25 cellular contexts compared by ENCODE assay signal in the genomic region with DNA sequence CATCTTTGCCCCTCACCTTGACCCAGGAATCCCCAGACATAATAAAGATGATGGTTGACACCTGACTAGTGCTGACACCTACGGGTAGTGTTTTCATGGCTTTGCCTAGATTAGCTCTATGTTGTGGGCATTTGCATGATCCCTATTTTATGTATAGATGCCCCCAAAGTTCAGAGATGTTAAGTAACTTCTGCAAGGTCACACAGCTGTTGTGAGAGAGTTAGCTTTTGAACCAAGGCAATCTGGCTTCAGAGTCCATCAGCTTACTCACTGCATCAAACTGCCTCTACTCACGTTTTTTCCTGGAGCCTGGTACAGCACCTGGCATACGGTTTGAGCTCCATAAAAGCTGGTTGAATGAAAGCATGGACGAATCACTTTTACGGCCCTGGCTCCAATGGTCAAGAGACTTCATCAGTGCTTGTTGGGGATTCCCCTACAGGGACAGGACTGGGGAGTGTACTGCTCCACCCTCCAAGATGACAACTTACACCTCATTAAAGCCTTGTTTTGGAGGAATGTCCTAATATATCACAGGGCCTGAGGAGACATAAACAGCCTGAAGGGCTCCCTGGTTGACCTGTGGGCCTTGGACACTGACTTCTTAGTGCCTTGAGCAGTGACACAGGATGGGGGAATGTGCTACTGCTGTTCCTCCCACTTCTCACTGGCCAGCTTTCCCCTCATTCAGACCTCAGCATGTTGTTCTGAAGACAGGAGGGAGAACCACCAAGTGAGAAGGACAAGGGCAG.
DNase-seq lines count a peak whose midpoint lies in the region; ATAC-seq, FAIRE-seq and TF ChIP-seq lines count a peak whose summit lies in the region.
"Had no signal": no experiment of that assay in that cellular context is flagged by ENCODE, and none has a peak within 500 bp of the region (broad histone marks: within the 10 kb centered on the region; RNA-seq: fewer than 3 reads in every experiment).

No MANE protein-coding gene starts in this region.

- H3K4me3 Mint-ChIP-seq in activated naive CD8-positive, alpha-beta T cell treated with anti-CD3 and anti-CD28 coated beads, Interleukin-2, amount 50 U/mL, for 24 hours: no peak overlapping the region
- H3K4me3 Mint-ChIP-seq in activated naive CD8-positive, alpha-beta T cell treated with anti-CD3 and anti-CD28 coated beads for 36 hours: no peak overlapping the region
- no peak overlapping the region for H3K4me3 Mint-ChIP-seq in stimulated activated effector memory CD8-positive, alpha-beta T cell treated with anti-CD3 and anti-CD28 coated beads, Interleukin-12 subunit alpha, Interleukin-12 subunit beta, amount 100 ng/mL, for 72 hours
- H3K4me3 Mint-ChIP-seq: B cell; CD4-positive, CD25-positive, alpha-beta regulatory T cell; CD8-positive, alpha-beta T cell; HFFc6 had no signal

- H3K27me3 Mint-ChIP-seq in activated naive CD8-positive, alpha-beta T cell treated with anti-CD3 and anti-CD28 coated beads, Interleukin-2, amount 50 U/mL, for 24 hours: peaks cover 2% of the 10 kb centered on the region
- H3K27me3 Mint-ChIP-seq in activated naive CD8-positive, alpha-beta T cell treated with anti-CD3 and anti-CD28 coated beads for 36 hours: no peaks in the 10 kb centered on the region

- no peak overlapping the region for H3K27ac ChIP-seq in lower lobe of right lung
- H3K27ac ChIP-seq: 22Rv1, BLaER1, C4-2B had no signal

- no peak for FAIRE-seq in D721Med (lab: Jason Lieb, UNC)
- FAIRE-seq: A204.1, GM12878, GM18507, H54 had no signal

- H3K4me3 ChIP-seq in lower lobe of right lung: no peak overlapping the region
- H3K4me3 ChIP-seq: BLaER1, GM12878, HAP-1 had no signal

- H3K9me3 ChIP-seq in lower lobe of right lung: no peaks in the 10 kb centered on the region
- H3K9me3 ChIP-seq: BLaER1, Caco-2, HAP-1 had no signal

- intact Hi-C loops in lower lobe of right lung (cut with DNase I): no loop called here

- peaks cover 4% of the 10 kb centered on the region for H3K9me3 Mint-ChIP-seq in activated naive CD8-positive, alpha-beta T cell treated with anti-CD3 and anti-CD28 coated beads, Interleukin-2, amount 50 U/mL, for 24 hours
- H3K9me3 Mint-ChIP-seq in activated naive CD8-positive, alpha-beta T cell treated with anti-CD3 and anti-CD28 coated beads for 36 hours: no peaks in the 10 kb centered on the region
- H3K9me3 Mint-ChIP-seq in stimulated activated effector memory CD8-positive, alpha-beta T cell treated with anti-CD3 and anti-CD28 coated beads, Interleukin-12 subunit alpha, Interleukin-12 subunit beta, amount 100 ng/mL, for 72 hours: no peaks in the 10 kb centered on the region
- H3K9me3 Mint-ChIP-seq: CD8-positive, alpha-beta T cell had no signal

- no peaks in the 10 kb centered on the region for H3K36me3 ChIP-seq in lower lobe of right lung
- H3K36me3 ChIP-seq: BLaER1, HAP-1 had no signal

- H3K36me3 Mint-ChIP-seq in activated naive CD8-positive, alpha-beta T cell treated with anti-CD3 and anti-CD28 coated beads, Interleukin-2, amount 50 U/mL, for 24 hours (ENCODE audit: low read depth): no peaks in the 10 kb centered on the region
- H3K36me3 Mint-ChIP-seq in activated naive CD8-positive, alpha-beta T cell treated with anti-CD3 and anti-CD28 coated beads for 36 hours: no peaks in the 10 kb centered on the region
- no peaks in the 10 kb centered on the region for H3K36me3 Mint-ChIP-seq in stimulated activated effector memory CD8-positive, alpha-beta T cell treated with anti-CD3 and anti-CD28 coated beads, Interleukin-12 subunit alpha, Interleukin-12 subunit beta, amount 100 ng/mL, for 72 hours
- H3K36me3 Mint-ChIP-seq: CD4-positive, CD25-positive, alpha-beta regulatory T cell; CD8-positive, alpha-beta T cell had no signal

- H3K27ac Mint-ChIP-seq in activated naive CD8-positive, alpha-beta T cell treated with anti-CD3 and anti-CD28 coated beads, Interleukin-2, amount 50 U/mL, for 24 hours: no peak overlapping the region
- no peak overlapping the region for H3K27ac Mint-ChIP-seq in activated naive CD8-positive, alpha-beta T cell treated with anti-CD3 and anti-CD28 coated beads for 36 hours
- H3K27ac Mint-ChIP-seq in stimulated activated effector memory CD8-positive, alpha-beta T cell treated with anti-CD3 and anti-CD28 coated beads, Interleukin-12 subunit alpha, Interleukin-12 subunit beta, amount 100 ng/mL, for 72 hours: no peak overlapping the region
- H3K27ac Mint-ChIP-seq: B cell; CD4-positive, CD25-positive, alpha-beta regulatory T cell; CD8-positive, alpha-beta T cell; HFFc6 had no signal

- no peak for DNase-seq in activated naive CD8-positive, alpha-beta T cell treated with anti-CD3 and anti-CD28 coated beads, Interleukin-2, amount 50 U/mL, for 24 hours
- no peak for DNase-seq in activated naive CD8-positive, alpha-beta T cell treated with anti-CD3 and anti-CD28 coated beads for 36 hours
- no peak for DNase-seq in lower lobe of right lung
- DNase-seq in stimulated activated effector memory CD8-positive, alpha-beta T cell treated with anti-CD3 and anti-CD28 coated beads, Interleukin-12 subunit alpha, Interleukin-12 subunit beta, amount 100 ng/mL, for 72 hours (ENCODE audit: low spot score in 2 of 2): no peak
- DNase-seq in GM13976 (ENCODE audit: low spot score): no peak
- no peak for DNase-seq in D721Med (ENCODE audit: insufficient read length, low spot score)
- no peak for DNase-seq in NCI-H2227 (lab: John Stamatoyannopoulos, UW; ENCODE audit: unreplicated experiment)
- DNase-seq: Caco-2; CD4-positive, CD25-positive, alpha-beta regulatory T cell; CD8-positive, alpha-beta T cell; DMS 273 treated with DMSO at 0.1 percent for 48 hours; DMS79; EL; GDM1; GOT3; HFFc6 had no signal

- in situ Hi-C loops in GM13976 (cut with MboI; ENCODE audit: low sequenced_read_pairs, unreplicated experiment): no loop called here

- no peaks in the 10 kb centered on the region for H3K4me1 Mint-ChIP-seq in activated naive CD8-positive, alpha-beta T cell treated with anti-CD3 and anti-CD28 coated beads, Interleukin-2, amount 50 U/mL, for 24 hours
- H3K4me1 Mint-ChIP-seq in activated naive CD8-positive, alpha-beta T cell treated with anti-CD3 and anti-CD28 coated beads for 36 hours: no peaks in the 10 kb centered on the region
- H3K4me1 Mint-ChIP-seq in stimulated activated effector memory CD8-positive, alpha-beta T cell treated with anti-CD3 and anti-CD28 coated beads, Interleukin-12 subunit alpha, Interleukin-12 subunit beta, amount 100 ng/mL, for 72 hours: no peaks in the 10 kb centered on the region
- H3K4me1 Mint-ChIP-seq: B cell; CD4-positive, CD25-positive, alpha-beta regulatory T cell had no signal

- H3K4me1 ChIP-seq in lower lobe of right lung: no peaks in the 10 kb centered on the region
- H3K4me1 ChIP-seq: BLaER1, Caco-2, HAP-1 had no signal

- peak; percentile 10 for ATAC-seq in activated naive CD8-positive, alpha-beta T cell treated with anti-CD3 and anti-CD28 coated beads, Interleukin-2, amount 50 U/mL, for 24 hours
- peak; percentile 31 to 69 for ATAC-seq in lower lobe of right lung
- ATAC-seq in stimulated activated effector memory CD8-positive, alpha-beta T cell treated with anti-CD3 and anti-CD28 coated beads, Interleukin-12 subunit alpha, Interleukin-12 subunit beta, amount 100 ng/mL, for 72 hours: peak; percentile 26
- ATAC-seq: CD8-positive, alpha-beta T cell; GM12878 had no signal

- no peaks in the 10 kb centered on the region for H3K27me3 ChIP-seq in lower lobe of right lung (ENCODE audit: low read depth)
- H3K27me3 ChIP-seq: BLaER1 had no signal

- TF ChIP-seq CTCF in lower lobe of right lung (IDR thresholded peaks at IDR 0.05) (no peak), GM13976 (IDR thresholded peaks at IDR 0.05; ENCODE audit: borderline replicate concordance, control extremely low read depth, extremely low read depth, insufficient read depth, missing control alignments) (no peak), D721Med (IDR thresholded peaks at IDR 0.05; ENCODE audit: insufficient read depth, missing control alignments) (no peak)
